34 cellular contexts compared by ENCODE assay signal in the genomic region with DNA sequence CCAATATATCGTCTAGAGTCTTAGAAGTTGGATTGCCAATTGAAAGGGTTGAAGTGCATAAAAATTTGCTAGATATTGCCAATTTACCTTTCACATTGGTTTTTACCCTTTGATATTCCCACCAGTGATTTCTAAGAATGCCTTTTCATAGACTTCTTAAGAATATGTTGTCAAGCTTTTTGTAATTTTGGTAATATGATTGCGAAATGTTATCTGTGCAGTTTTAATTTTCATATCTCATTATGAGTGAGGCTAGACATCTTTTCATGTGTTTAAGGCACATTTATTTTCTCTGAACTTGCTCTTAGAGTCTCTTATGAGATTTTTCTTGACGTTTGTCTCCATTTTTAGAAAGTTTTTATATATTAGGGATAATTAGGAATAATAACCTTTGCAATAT.
DNase-seq lines count a peak whose midpoint lies in the region; ATAC-seq, FAIRE-seq and TF ChIP-seq lines count a peak whose summit lies in the region.
"Had no signal": no experiment of that assay in that cellular context is flagged by ENCODE, and none has a peak within 500 bp of the region (broad histone marks: within the 10 kb centered on the region; RNA-seq: fewer than 3 reads in every experiment).

No MANE protein-coding gene starts in this region.

- BruUV-seq in HepG2 (replicated peaks; lab: Mats Ljungman, UMichigan) (no TSS peak), IMR-90 (replicated peaks; lab: Mats Ljungman, UMichigan) (no TSS peak), K562 (replicated peaks; lab: Mats Ljungman, UMichigan) (no TSS peak)

- no peaks in the 10 kb centered on the region for H3K23me2 ChIP-seq in H1 (ENCODE audit: low read depth, low read length)

- H3K27ac ChIP-seq in HepG2 (ENCODE audit: extremely low read length, insufficient read depth, low read length) (no peak overlapping the region), right lobe of liver (no peak overlapping the region), IMR-90 (ENCODE audit: insufficient read depth, low read length) (no peak overlapping the region), K562 (ENCODE audit: extremely low read depth, low read depth, low read length) (no peak overlapping the region), H1 (ENCODE audit: low read depth, low read length) (no peak overlapping the region), colonic mucosa (no peak overlapping the region)
- H3K27ac ChIP-seq: 22Rv1; A549; BLaER1; BLaER1 treated with 17β-estradiol and CSF1 and Interleukin-3, amounts not matched to agents 10 nM and 100 nM; C4-2B had no signal

- H4K5ac ChIP-seq in IMR-90 (ENCODE audit: low read depth, low read length), result no peak overlapping the region
- H4K5ac ChIP-seq in H1 (ENCODE audit: insufficient read length, low read depth, low read length), result no peak overlapping the region

- H3K4me2 ChIP-seq in HepG2 (ENCODE audit: low read depth, low read length) (no peak overlapping the region), IMR-90 (ENCODE audit: low read depth, low read length) (no peak overlapping the region), K562 (ENCODE audit: insufficient read depth, low read length) (no peak overlapping the region), H1 (ENCODE audit: insufficient read depth in 1 of 2, low read depth in 2 of 2, low read length in 2 of 2) (no peak overlapping the region)
- H3K4me2 ChIP-seq: A549; BLaER1; BLaER1 treated with 17β-estradiol and CSF1 and Interleukin-3, amounts not matched to agents 10 nM and 100 nM had no signal

- no peak for ATAC-seq in HepG2
- no peak for ATAC-seq in right lobe of liver
- no peak for ATAC-seq in IMR-90 (ENCODE audit: low read depth)
- no peak for ATAC-seq in K562
- ATAC-seq in GM19455 (IDR thresholded peaks at IDR 0.05; ENCODE audit: unreplicated experiment), result no peak
- ATAC-seq in HG02840 (IDR thresholded peaks at IDR 0.05; ENCODE audit: low FRiP score, unreplicated experiment), result no peak
- ATAC-seq: A549; CD8-positive, alpha-beta T cell had no signal

- H3K56ac ChIP-seq in IMR-90 (ENCODE audit: extremely low read depth, insufficient read depth, low read length) (no peak overlapping the region), H1 (replicated peaks; ENCODE audit: insufficient read length, low read depth, low read length) (no peak overlapping the region)

- no peaks in the 10 kb centered on the region for H4K20me1 ChIP-seq in HepG2 (ENCODE audit: insufficient read depth, low read length)
- H4K20me1 ChIP-seq in IMR-90 (ENCODE audit: insufficient read depth, low read length), result no peaks in the 10 kb centered on the region
- H4K20me1 ChIP-seq in K562 (replicated peaks; ENCODE audit: control insufficient read depth, insufficient read depth, low read length), result no peaks in the 10 kb centered on the region
- no peaks in the 10 kb centered on the region for H4K20me1 ChIP-seq in H1 (replicated peaks in 1 of 2; ENCODE audit: control insufficient read depth in 1 of 2, insufficient read depth in 2 of 2, low read length in 2 of 2)
- H4K20me1 ChIP-seq: BLaER1; BLaER1 treated with 17β-estradiol and CSF1 and Interleukin-3, amounts not matched to agents 10 nM and 100 nM had no signal

- H2BK20ac ChIP-seq in IMR-90 (ENCODE audit: low read depth, low read length) (no peak overlapping the region), H1 (ENCODE audit: low read length) (no peak overlapping the region)

- H3K4me3 ChIP-seq in HepG2 (replicated peaks in 1 of 3; ENCODE audit: insufficient read depth in 1 of 3, low read depth in 2 of 3, low read length in 3 of 3) (no peak overlapping the region), right lobe of liver (no peak overlapping the region), IMR-90 (ENCODE audit: insufficient read depth, low read depth, low read length) (no peak overlapping the region), K562 (no peak overlapping the region), H1 (ENCODE audit: extremely low read depth in 1 of 4, insufficient read depth in 2 of 4, low read depth in 3 of 4, low read length in 4 of 4) (no peak overlapping the region), colonic mucosa (no peak overlapping the region)
- H3K4me3 ChIP-seq: A549; BLaER1; BLaER1 treated with 17β-estradiol and CSF1 and Interleukin-3, amounts not matched to agents 10 nM and 100 nM had no signal

- CTCF ChIA-PET in HepG2 (lab: Yijun Ruan, JAX; ENCODE audit: low intra/inter-chr PET ratio, low total read pairs), result no interaction called here
- CTCF ChIA-PET in IMR-90 (lab: Yijun Ruan, JAX), result no interaction called here
- CTCF ChIA-PET in K562 (lab: Yijun Ruan, JAX; ENCODE audit: low intra/inter-chr PET ratio), result no interaction called here
- CTCF ChIA-PET in H1 (lab: Charles Lee; ENCODE audit: partially characterized antibody), result no interaction called here

- H3K9ac ChIP-seq in HepG2 (ENCODE audit: insufficient read depth, low read depth, low read length) (no peak overlapping the region), IMR-90 (ENCODE audit: low read depth, low read length) (no peak overlapping the region), K562 (ENCODE audit: insufficient read depth in 1 of 2, low read depth in 2 of 2, low read length in 2 of 2) (no peak overlapping the region), H1 (replicated peaks in 1 of 4; ENCODE audit: extremely low read depth in 1 of 4, low read depth in 3 of 4, low read length in 3 of 4) (no peak overlapping the region), colonic mucosa (ENCODE audit: low read depth in 2 of 2, low read length in 2 of 2) (no peak overlapping the region)
- H3K9ac ChIP-seq: BLaER1; BLaER1 treated with 17β-estradiol and CSF1 and Interleukin-3, amounts not matched to agents 10 nM and 100 nM had no signal

- in situ Hi-C loops in HepG2 (cut with HindIII; ENCODE audit: extremely low pct_ligation_motif_present, low pct_unique_long_range_greater_than_20kb), result no loop called here
- in situ Hi-C loops in IMR-90 (cut with MboI; ENCODE audit: low sequenced_read_pairs), result no loop called here
- in situ Hi-C loops in K562 (cut with MboI), result no loop called here

- H3K36me3 ChIP-seq in HepG2 (replicated peaks in 1 of 2; ENCODE audit: control insufficient read depth in 1 of 2, insufficient read depth in 2 of 2, low read length in 2 of 2) (no peaks in the 10 kb centered on the region), right lobe of liver (no peaks in the 10 kb centered on the region), IMR-90 (ENCODE audit: control insufficient read depth, insufficient read depth, low read length) (no peaks in the 10 kb centered on the region), K562 (ENCODE audit: control insufficient read depth, insufficient read depth, low read length) (no peaks in the 10 kb centered on the region), H1 (ENCODE audit: control insufficient read depth in 2 of 4, insufficient read depth in 4 of 4, low read length in 3 of 4) (no peaks in the 10 kb centered on the region), colonic mucosa (no peaks in the 10 kb centered on the region)
- H3K36me3 ChIP-seq: BE2C; BLaER1; BLaER1 treated with 17β-estradiol and CSF1 and Interleukin-3, amounts not matched to agents 10 nM and 100 nM had no signal

- H3K79me2 ChIP-seq in HepG2 (ENCODE audit: insufficient read depth, low read length) (no peaks in the 10 kb centered on the region), K562 (ENCODE audit: control insufficient read depth, insufficient read depth, low read length) (no peaks in the 10 kb centered on the region), H1 (ENCODE audit: control insufficient read depth in 1 of 2, insufficient read depth in 2 of 2, low read length in 2 of 2) (no peaks in the 10 kb centered on the region)

- H3K23ac ChIP-seq in IMR-90 (ENCODE audit: low read depth, low read length), result no peak overlapping the region
- H3K23ac ChIP-seq in H1 (ENCODE audit: insufficient read length), result no peak overlapping the region

- H3K27me3 ChIP-seq in HepG2 (ENCODE audit: control insufficient read depth in 1 of 2, insufficient read depth in 2 of 2, low read length in 2 of 2) (no peaks in the 10 kb centered on the region), right lobe of liver (no peaks in the 10 kb centered on the region), IMR-90 (ENCODE audit: control insufficient read depth, insufficient read depth, low read length) (no peaks in the 10 kb centered on the region), K562 (ENCODE audit: control insufficient read depth in 2 of 2, insufficient read depth in 2 of 2, low read length in 2 of 2) (no peaks in the 10 kb centered on the region), H1 (replicated peaks in 1 of 4; ENCODE audit: control insufficient read depth in 3 of 4, extremely low read depth in 1 of 4, insufficient read depth in 3 of 4, low read length in 3 of 4) (no peaks in the 10 kb centered on the region), colonic mucosa (no peaks in the 10 kb centered on the region)
- H3K27me3 ChIP-seq: BE2C; BLaER1; BLaER1 treated with 17β-estradiol and CSF1 and Interleukin-3, amounts not matched to agents 10 nM and 100 nM had no signal

- H3K9me1 ChIP-seq in IMR-90 (ENCODE audit: insufficient read depth, low read length), result no peaks in the 10 kb centered on the region
- no peaks in the 10 kb centered on the region for H3K9me1 ChIP-seq in K562 (ENCODE audit: control insufficient read depth, insufficient read depth, low read length)

- TF ChIP-seq POLR2A in HepG2 (IDR thresholded peaks at IDR 0.05; ENCODE audit: insufficient read depth in 1 of 2, low read depth in 2 of 2, low read length in 2 of 2) (no peak), right lobe of liver (IDR thresholded peaks at IDR 0.05) (no peak), IMR-90 (IDR thresholded peaks at IDR 0.05; ENCODE audit: low read depth, low read length) (no peak), K562 (conservative IDR thresholded peaks at IDR 0.05) (no peak), H1 (IDR thresholded peaks at IDR 0.05; ENCODE audit: control extremely low read depth in 1 of 2, low read depth in 2 of 2, low read length in 2 of 2) (no peak)

- H2AK5ac ChIP-seq in IMR-90 (ENCODE audit: low read depth, low read length) (no peak overlapping the region), H1 (ENCODE audit: low read depth, low read length) (no peak overlapping the region)

- intact Hi-C loops in HepG2 (cut with micrococcal nuclease; ENCODE audit: unreplicated experiment) (no loop called here), right lobe of liver (cut with DNase I) (no loop called here), IMR-90 (cut with micrococcal nuclease) (no loop called here), K562 (cut with micrococcal nuclease) (no loop called here), colonic mucosa (cut with DNase I) (no loop called here)

- H2AFZ ChIP-seq in HepG2 (ENCODE audit: low read length) (no peak overlapping the region), IMR-90 (replicated peaks; ENCODE audit: low read length, poor library complexity) (no peak overlapping the region), K562 (ENCODE audit: low read depth, low read length) (no peak overlapping the region), H1 (ENCODE audit: low read length) (no peak overlapping the region)

- no peak for FAIRE-seq in HepG2 (lab: Jason Lieb, UNC)
- FAIRE-seq in K562 (lab: Jason Lieb, UNC), result no peak
- no peak for FAIRE-seq in H1 (lab: Jason Lieb, UNC)
- FAIRE-seq: A549, D721Med had no signal

- DNase-seq in HepG2 (ENCODE audit: low spot score), result no peak
- DNase-seq in right lobe of liver, result no peak
- DNase-seq in IMR-90, result no peak
- no peak for DNase-seq in K562 (ENCODE audit: extremely low read depth in 1 of 4, low spot score in 3 of 4)
- no peak for DNase-seq in H1 (ENCODE audit: low read depth in 1 of 2, low spot score in 2 of 2)
- DNase-seq in colonic mucosa, result no peak
- DNase-seq: 8988T; ACHN; AML-193; BE2C; C1 segment of cervical spinal cord; Caco-2; Calu3; CD4-positive, alpha-beta memory T cell; CD4-positive, alpha-beta T cell; CD4-positive, CD25-positive, alpha-beta regulatory T cell; CD8-positive, alpha-beta memory T cell; CD8-positive, alpha-beta T cell; COR-L47; DMS 273 treated with DMSO at 0.1 percent for 48 hours; DMS153; DMS53; DMS79; DMS79 treated with DMSO at 0.1 percent for 48 hours; DND-41; EL had no signal

- H2AK9ac ChIP-seq in IMR-90 (replicated peaks; ENCODE audit: low read depth, low read length, poor library complexity), result no peak overlapping the region

- WGBS in HepG2 (ENCODE audit: low lambda C conversion rate), result under 1% methylated on average over 3 of the region's 3 CpGs
- 32% methylated on average over 3 of the region's 3 CpGs for WGBS in right lobe of liver (ENCODE audit: insufficient coverage, low coverage, low lambda C conversion rate, missing lambda C conversion rate)
- no CpG with 5 or more reads among the region's 3 CpGs for WGBS in IMR-90 (ENCODE audit: extremely low coverage in 2 of 2, insufficient read length in 1 of 2), 2 experiments
- WGBS in K562 (ENCODE audit: insufficient coverage, low coverage, missing lambda C conversion rate), result 4% methylated on average over 3 of the region's 3 CpGs
- WGBS in H1 (ENCODE audit: extremely low coverage in 1 of 2, insufficient coverage in 1 of 2, insufficient read length in 1 of 2, insufficient replicate concordance in 2 of 2, low coverage in 1 of 2, low lambda C conversion rate in 2 of 2, missing lambda C conversion rate in 1 of 2), 2 experiments, result 76% methylated on average over 3 of the region's 3 CpGs; no CpG with 5 or more reads in 1 of the 2 experiments

- H2BK15ac ChIP-seq in IMR-90 (ENCODE audit: low read depth, low read length) (no peak overlapping the region), H1 (ENCODE audit: low read length) (no peak overlapping the region)

- POLR2A ChIA-PET in HepG2 (lab: Yijun Ruan, JAX), result no interaction called here
- POLR2A ChIA-PET in IMR-90 (lab: Charles Lee; ENCODE audit: unreplicated experiment), result no interaction called here
- POLR2A ChIA-PET in K562 (lab: Yijun Ruan, JAX), result no interaction called here
- POLR2A ChIA-PET in H1 (lab: Charles Lee; ENCODE audit: partially characterized antibody), result no interaction called here

- dilution Hi-C loops in IMR-90 (cut with HindIII; ENCODE audit: low sequenced_read_pairs, unreplicated experiment), result no loop called here

- H3K4me1 ChIP-seq in HepG2 (ENCODE audit: insufficient read depth, low read length) (no peaks in the 10 kb centered on the region), right lobe of liver (no peaks in the 10 kb centered on the region), IMR-90 (ENCODE audit: control insufficient read depth, insufficient read depth, low read length) (no peaks in the 10 kb centered on the region), K562 (replicated peaks in 1 of 2; ENCODE audit: control insufficient read depth in 2 of 2, insufficient read depth in 2 of 2, low read length in 2 of 2) (no peaks in the 10 kb centered on the region), H1 (replicated peaks in 1 of 4; ENCODE audit: control insufficient read depth in 3 of 4, insufficient read depth in 4 of 4, low read length in 3 of 4) (no peaks in the 10 kb centered on the region), colonic mucosa (no peaks in the 10 kb centered on the region)
- H3K4me1 ChIP-seq: A549; BE2C; BLaER1; BLaER1 treated with 17β-estradiol and CSF1 and Interleukin-3, amounts not matched to agents 10 nM and 100 nM; Caco-2 had no signal

- H3K79me1 ChIP-seq in IMR-90 (ENCODE audit: low read depth in 1 of 2, low read length in 2 of 2) (no peaks in the 10 kb centered on the region), H1 (ENCODE audit: low read depth, low read length) (no peaks in the 10 kb centered on the region)

- H4K8ac ChIP-seq in IMR-90 (ENCODE audit: low read depth in 2 of 2, low read length in 2 of 2), result no peak overlapping the region
- H4K8ac ChIP-seq in H1 (ENCODE audit: extremely low read depth, insufficient read depth, low read length), result no peak overlapping the region

- H3K4ac ChIP-seq in IMR-90 (ENCODE audit: low read depth, low read length) (no peak overlapping the region), H1 (replicated peaks; ENCODE audit: insufficient read length, low read depth, low read length) (no peak overlapping the region)

- TF ChIP-seq RAD21 in HepG2 (CRISPR knock-in tag; IDR thresholded peaks at IDR 0.05) (no peak), IMR-90 (IDR thresholded peaks at IDR 0.05; ENCODE audit: low read length) (no peak), K562 (CRISPR knock-in tag; conservative IDR thresholded peaks at IDR 0.05 in 1 of 2, IDR thresholded peaks at IDR 0.05 in 1 of 2) (no peak), H1 (IDR thresholded peaks at IDR 0.05 in 1 of 2, conservative IDR thresholded peaks at IDR 0.05 in 1 of 2; ENCODE audit: low read depth in 2 of 2, low read length in 2 of 2) (no peak)

- no peak for TF ChIP-seq CTCF in HepG2 (CRISPR knock-in tag; IDR thresholded peaks at IDR 0.05)
- TF ChIP-seq CTCF in right lobe of liver (IDR thresholded peaks at IDR 0.05), result no peak
- TF ChIP-seq CTCF in IMR-90 (conservative IDR thresholded peaks at IDR 0.05; ENCODE audit: low read depth, low read length), result no peak
- TF ChIP-seq CTCF in K562 (IDR thresholded peaks at IDR 0.05 in 2 of 3, conservative IDR thresholded peaks at IDR 0.05 in 1 of 3; ENCODE audit: insufficient read depth in 2 of 3, low read depth in 1 of 3, low read length in 3 of 3), result no peak
- TF ChIP-seq CTCF in H1 (IDR thresholded peaks at IDR 0.05; ENCODE audit: control extremely low read depth in 1 of 3, insufficient read depth in 1 of 3, low read depth in 1 of 3, low read length in 3 of 3), result no peak
- no peak for TF ChIP-seq CTCF in colonic mucosa (IDR thresholded peaks at IDR 0.05)

- H3K9me3 ChIP-seq in HepG2 (ENCODE audit: low read length), result no peaks in the 10 kb centered on the region
- H3K9me3 ChIP-seq in right lobe of liver, result no peaks in the 10 kb centered on the region
- peaks cover 5% of the 10 kb centered on the region; the same call in 1 of the 2 replicates for H3K9me3 ChIP-seq in IMR-90 (ENCODE audit: control insufficient read depth, insufficient read depth, low read length)
- no peaks in the 10 kb centered on the region for H3K9me3 ChIP-seq in K562 (replicated peaks; ENCODE audit: control insufficient read depth, insufficient read depth, low read depth, low read length)
- no peaks in the 10 kb centered on the region for H3K9me3 ChIP-seq in H1 (ENCODE audit: insufficient read depth in 2 of 2, low read depth in 1 of 2, low read length in 1 of 2)
- no peaks in the 10 kb centered on the region for H3K9me3 ChIP-seq in colonic mucosa
- H3K9me3 ChIP-seq: A549, BE2C, BLaER1, Caco-2 had no signal

- H2BK5ac ChIP-seq in IMR-90 (ENCODE audit: low read depth, low read length, poor library complexity, severe bottlenecking) (no peak overlapping the region), H1 (ENCODE audit: low read depth, low read length) (no peak overlapping the region)

- H4K91ac ChIP-seq in IMR-90 (ENCODE audit: insufficient read depth, low read depth, low read length) (no peak overlapping the region), H1 (replicated peaks; ENCODE audit: insufficient read length, low read length) (no peak overlapping the region)

- H2BK120ac ChIP-seq in IMR-90 (ENCODE audit: low read depth, low read length), result no peak overlapping the region
- no peak overlapping the region for H2BK120ac ChIP-seq in H1 (replicated peaks; ENCODE audit: low read depth, low read length)

- no peak overlapping the region for H2BK12ac ChIP-seq in H1 (ENCODE audit: low read depth, low read length)

- TF ChIP-seq EP300 in HepG2 (IDR thresholded peaks at IDR 0.05; ENCODE audit: low read depth in 2 of 2, low read length in 2 of 2), result no peak
- no peak for TF ChIP-seq EP300 in HepG2 (CRISPR knock-in tag; IDR thresholded peaks at IDR 0.05; ENCODE audit: borderline replicate concordance)
- no peak for TF ChIP-seq EP300 in K562 (IDR thresholded peaks at IDR 0.05; ENCODE audit: low read length)
- no peak for TF ChIP-seq EP300 in H1 (IDR thresholded peaks at IDR 0.05; ENCODE audit: borderline replicate concordance in 1 of 2, low read depth in 2 of 2, low read length in 2 of 2)

- H3K14ac ChIP-seq in IMR-90 (replicated peaks; ENCODE audit: low read depth, low read length) (no peak overlapping the region), H1 (ENCODE audit: insufficient read length) (no peak overlapping the region)

- H3K18ac ChIP-seq in IMR-90 (ENCODE audit: low read depth, low read length), result no peak overlapping the region
- H3K18ac ChIP-seq in H1 (ENCODE audit: extremely low read depth, low read length), result no peak overlapping the region

Comparison
In these comparisons a context has a peak if more than half of its experiments do, and no peak if none do; other contexts are left out.
1. Of the 241 proteins assayed by ChIP-seq in both HepG2 and K562: peak only in HepG2: none; only in K562: none; in both: CEBPB; in neither: 239; mixed calls (peak in some experiments, not most) for 1.